Comparison of ENCODE assay signal across 26 cellular contexts in the genomic region with DNA sequence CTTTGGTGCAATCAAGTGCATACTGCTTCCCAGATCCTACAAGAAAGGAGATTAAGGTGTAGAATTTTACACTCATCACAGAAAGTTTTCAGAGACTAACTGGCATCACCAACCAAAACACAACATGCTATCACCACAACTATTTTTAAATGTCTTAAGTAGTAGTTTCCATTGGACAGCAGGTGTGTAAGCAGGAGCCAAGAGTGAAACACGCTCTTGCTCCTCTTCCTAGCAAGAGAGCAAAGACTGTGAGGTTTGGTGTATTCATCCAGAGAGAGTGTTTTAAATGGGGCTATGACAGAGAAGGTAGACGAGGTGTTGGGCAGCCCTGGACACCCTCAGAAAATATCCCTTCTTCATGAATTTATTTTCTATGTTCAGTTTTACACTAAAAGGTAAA. TPM values are rescaled to one million over a fixed set of nuclear protein-coding genes. Genes with fewer than 3 reads are reported as not detected.
DNase-seq lines count a peak whose midpoint lies in the region; ATAC-seq and TF ChIP-seq lines count a peak whose summit lies in the region.
"Had no signal": no experiment of that assay in that cellular context is flagged by ENCODE, and none has a peak within 500 bp of the region (broad histone marks: within the 10 kb centered on the region; RNA-seq: fewer than 3 reads in every experiment).

No MANE protein-coding gene starts in this region.

- H3K27me3 Mint-ChIP-seq in activated naive CD8-positive, alpha-beta T cell treated with anti-CD3 and anti-CD28 coated beads, Interleukin-2, amount 10 ng/mL, durations not matched to agents 7 days and 5 days: peaks cover 7% of the 10 kb centered on the region
- no peaks in the 10 kb centered on the region for H3K27me3 Mint-ChIP-seq in activated naive CD8-positive, alpha-beta T cell treated with anti-CD3 and anti-CD28 coated beads, Interleukin-2, amount 50 U/mL, for 24 hours
- H3K27me3 Mint-ChIP-seq in glutamatergic neuron (ENCODE audit: unreplicated experiment): peaks cover 11% of the 10 kb centered on the region
- H3K27me3 Mint-ChIP-seq in stimulated activated memory B cell treated with anti-CD40 and anti-IgM and Interleukin-4, amounts not matched to agents 10 μg/mL and 1 μg/mL and 100 μg/mL, for 72 hours: peaks cover 9% of the 10 kb centered on the region
- peaks cover 34% of the 10 kb centered on the region for H3K27me3 Mint-ChIP-seq in activated CD4-positive, alpha-beta T cell treated with anti-CD3 and anti-CD28 coated beads, Interleukin-2, amount 10 ng/mL, durations not matched to agents 7 days and 5 days

- no CpG with 5 or more reads among the region's 2 CpGs for WGBS in neuronal stem cell (ENCODE audit: extremely low coverage in 2 of 2, insufficient read length in 2 of 2, insufficient replicate concordance in 1 of 2), 2 donors

- H4K20me1 ChIP-seq in OCI-LY3 (ENCODE audit: insufficient read depth, low read length): no peaks in the 10 kb centered on the region

- H3K27me3 ChIP-seq in OCI-LY3 (ENCODE audit: low read depth, low read length) (peaks cover 65% of the 10 kb centered on the region), foreskin keratinocyte (no peaks in the 10 kb centered on the region), neuronal stem cell (ENCODE audit: control insufficient read depth in 3 of 3, insufficient read depth in 3 of 3, low read depth in 1 of 3, low read length in 3 of 3) (peaks cover 0 to 7% (median 3%) of the 10 kb centered on the region in 3 experiments)

- peak overlapping the region; percentile 42 for H3K4me2 ChIP-seq in OCI-LY3 (ENCODE audit: low read length)
- H3K4me2 ChIP-seq in neuronal stem cell (ENCODE audit: insufficient read depth, low read length, poor library complexity, severe bottlenecking): no peak overlapping the region

- no peaks in the 10 kb centered on the region for H3K79me2 ChIP-seq in OCI-LY3 (ENCODE audit: low read length)

- H3K9ac ChIP-seq in OCI-LY3 (ENCODE audit: low read length) (no peak overlapping the region), neuronal stem cell (ENCODE audit: low read depth, low read length, poor library complexity) (no peak overlapping the region)
- H3K9ac ChIP-seq: GM23248 had no signal

- no peaks in the 10 kb centered on the region for H3K36me3 ChIP-seq in OCI-LY3 (replicated peaks; ENCODE audit: low read depth, low read length)
- H3K36me3 ChIP-seq in neuronal stem cell (replicated peaks in 1 of 2; ENCODE audit: control insufficient read depth in 2 of 2, insufficient read depth in 2 of 2, low read length in 2 of 2): no peaks in the 10 kb centered on the region
- H3K36me3 ChIP-seq: HAP-1 had no signal

- H3K36me3 Mint-ChIP-seq in activated naive CD8-positive, alpha-beta T cell treated with anti-CD3 and anti-CD28 coated beads, Interleukin-2, amount 10 ng/mL, durations not matched to agents 7 days and 5 days: peaks cover 17% of the 10 kb centered on the region
- no peaks in the 10 kb centered on the region for H3K36me3 Mint-ChIP-seq in activated naive CD8-positive, alpha-beta T cell treated with anti-CD3 and anti-CD28 coated beads, Interleukin-2, amount 50 U/mL, for 24 hours (ENCODE audit: low read depth)
- peaks cover 9% of the 10 kb centered on the region for H3K36me3 Mint-ChIP-seq in glutamatergic neuron (ENCODE audit: unreplicated experiment)
- peaks cover 8% of the 10 kb centered on the region for H3K36me3 Mint-ChIP-seq in stimulated activated memory B cell treated with anti-CD40 and anti-IgM and Interleukin-4, amounts not matched to agents 10 μg/mL and 1 μg/mL and 100 μg/mL, for 72 hours
- peaks cover 6% of the 10 kb centered on the region for H3K36me3 Mint-ChIP-seq in activated CD4-positive, alpha-beta T cell treated with anti-CD3 and anti-CD28 coated beads, Interleukin-2, amount 10 ng/mL, durations not matched to agents 7 days and 5 days (ENCODE audit: low read depth)
- H3K36me3 Mint-ChIP-seq: IgD-negative memory B cell had no signal

- no peak for DNase-seq in activated naive CD8-positive, alpha-beta T cell treated with anti-CD3 and anti-CD28 coated beads, Interleukin-2, amount 10 ng/mL, durations not matched to agents 7 days and 5 days
- DNase-seq in activated naive CD8-positive, alpha-beta T cell treated with anti-CD3 and anti-CD28 coated beads, Interleukin-2, amount 50 U/mL, for 24 hours: no peak
- DNase-seq in glutamatergic neuron: no peak
- DNase-seq in activated CD4-positive, alpha-beta T cell treated with anti-CD3 and anti-CD28 coated beads, Interleukin-2, amount 10 ng/mL, durations not matched to agents 7 days and 5 days: no peak
- no peak for DNase-seq in foreskin keratinocyte
- no peak for DNase-seq in neuronal stem cell (ENCODE audit: low spot score)
- DNase-seq: 8988T, COR-L47, DMS79 treated with DMSO at 0.1 percent for 48 hours, GM23248, Karpas-422, NCI-H1694, NCI-H2081 treated with DMSO at 0.1 percent for 48 hours, NCI-H2171 treated with DMSO at 0.1 percent for 48 hours, NCI-H524 treated with DMSO at 0.1 percent for 48 hours, NCI-H82, PC-3, SHP77 treated with DMSO at 0.1 percent for 48 hours had no signal

- H3K4me3 Mint-ChIP-seq in activated naive CD8-positive, alpha-beta T cell treated with anti-CD3 and anti-CD28 coated beads, Interleukin-2, amount 10 ng/mL, durations not matched to agents 7 days and 5 days: no peak overlapping the region
- no peak overlapping the region for H3K4me3 Mint-ChIP-seq in activated naive CD8-positive, alpha-beta T cell treated with anti-CD3 and anti-CD28 coated beads, Interleukin-2, amount 50 U/mL, for 24 hours
- no peak overlapping the region for H3K4me3 Mint-ChIP-seq in glutamatergic neuron (ENCODE audit: unreplicated experiment)
- H3K4me3 Mint-ChIP-seq in stimulated activated memory B cell treated with anti-CD40 and anti-IgM and Interleukin-4, amounts not matched to agents 10 μg/mL and 1 μg/mL and 100 μg/mL, for 72 hours: no peak overlapping the region
- no peak overlapping the region for H3K4me3 Mint-ChIP-seq in activated CD4-positive, alpha-beta T cell treated with anti-CD3 and anti-CD28 coated beads, Interleukin-2, amount 10 ng/mL, durations not matched to agents 7 days and 5 days
- H3K4me3 Mint-ChIP-seq: CD14-positive monocyte had no signal

- CTCF ChIA-PET in activated CD4-positive, alpha-beta T cell treated with anti-CD3 and anti-CD28 coated beads, Interleukin-2, amount 10 ng/mL, durations not matched to agents 7 days and 5 days (lab: Charles Lee): no interaction called here

- no peak overlapping the region for H3K23ac ChIP-seq in neuronal stem cell (ENCODE audit: low read depth, low read length, poor library complexity)

- peaks cover 42% of the 10 kb centered on the region for H3K4me1 ChIP-seq in OCI-LY3 (ENCODE audit: low read length)
- H3K4me1 ChIP-seq in foreskin keratinocyte: no peaks in the 10 kb centered on the region
- no peaks in the 10 kb centered on the region for H3K4me1 ChIP-seq in neuronal stem cell (ENCODE audit: control insufficient read depth in 2 of 2, insufficient read depth in 1 of 2, low read depth in 1 of 2, low read length in 2 of 2)
- H3K4me1 ChIP-seq: HAP-1 had no signal

- TF ChIP-seq CTCF in OCI-LY3 (IDR thresholded peaks at IDR 0.05; ENCODE audit: low read depth, low read length) (no peak), glutamatergic neuron (IDR thresholded peaks at IDR 0.05; ENCODE audit: partially characterized antibody, unreplicated experiment) (no peak), foreskin keratinocyte (conservative IDR thresholded peaks at IDR 0.05) (no peak)

- no peaks in the 10 kb centered on the region for H3K9me3 Mint-ChIP-seq in activated naive CD8-positive, alpha-beta T cell treated with anti-CD3 and anti-CD28 coated beads, Interleukin-2, amount 10 ng/mL, durations not matched to agents 7 days and 5 days
- no peaks in the 10 kb centered on the region for H3K9me3 Mint-ChIP-seq in activated naive CD8-positive, alpha-beta T cell treated with anti-CD3 and anti-CD28 coated beads, Interleukin-2, amount 50 U/mL, for 24 hours
- H3K9me3 Mint-ChIP-seq in glutamatergic neuron (ENCODE audit: unreplicated experiment): peaks cover 8% of the 10 kb centered on the region
- H3K9me3 Mint-ChIP-seq in stimulated activated memory B cell treated with anti-CD40 and anti-IgM and Interleukin-4, amounts not matched to agents 10 μg/mL and 1 μg/mL and 100 μg/mL, for 72 hours: no peaks in the 10 kb centered on the region
- H3K9me3 Mint-ChIP-seq in activated CD4-positive, alpha-beta T cell treated with anti-CD3 and anti-CD28 coated beads, Interleukin-2, amount 10 ng/mL, durations not matched to agents 7 days and 5 days: no peaks in the 10 kb centered on the region

- no peak for ATAC-seq in activated naive CD8-positive, alpha-beta T cell treated with anti-CD3 and anti-CD28 coated beads, Interleukin-2, amount 10 ng/mL, durations not matched to agents 7 days and 5 days (ENCODE audit: low read depth)
- ATAC-seq in activated naive CD8-positive, alpha-beta T cell treated with anti-CD3 and anti-CD28 coated beads, Interleukin-2, amount 50 U/mL, for 24 hours: no peak
- ATAC-seq in stimulated activated memory B cell treated with anti-CD40 and anti-IgM and Interleukin-4, amounts not matched to agents 10 μg/mL and 1 μg/mL and 100 μg/mL, for 72 hours: peak; percentile 55
- ATAC-seq in foreskin keratinocyte: no peak
- ATAC-seq: PC-3 had no signal

- H3K4me3 ChIP-seq in OCI-LY3 (ENCODE audit: low read length) (no peak overlapping the region), neuronal stem cell (ENCODE audit: low read length in 2 of 2) (no peak overlapping the region)
- H3K4me3 ChIP-seq: GM23248, HAP-1, SK-N-MC had no signal

- no peak overlapping the region for H2BK15ac ChIP-seq in neuronal stem cell (ENCODE audit: low read length)

- peaks cover 11% of the 10 kb centered on the region for H3K4me1 Mint-ChIP-seq in activated naive CD8-positive, alpha-beta T cell treated with anti-CD3 and anti-CD28 coated beads, Interleukin-2, amount 10 ng/mL, durations not matched to agents 7 days and 5 days
- peaks cover 25% of the 10 kb centered on the region for H3K4me1 Mint-ChIP-seq in activated naive CD8-positive, alpha-beta T cell treated with anti-CD3 and anti-CD28 coated beads, Interleukin-2, amount 50 U/mL, for 24 hours
- H3K4me1 Mint-ChIP-seq in glutamatergic neuron (ENCODE audit: low read depth, unreplicated experiment): peaks cover 24% of the 10 kb centered on the region
- H3K4me1 Mint-ChIP-seq in stimulated activated memory B cell treated with anti-CD40 and anti-IgM and Interleukin-4, amounts not matched to agents 10 μg/mL and 1 μg/mL and 100 μg/mL, for 72 hours: peaks cover 53% of the 10 kb centered on the region
- H3K4me1 Mint-ChIP-seq in activated CD4-positive, alpha-beta T cell treated with anti-CD3 and anti-CD28 coated beads, Interleukin-2, amount 10 ng/mL, durations not matched to agents 7 days and 5 days: peaks cover 1% of the 10 kb centered on the region

- H2AFZ ChIP-seq in OCI-LY3 (ENCODE audit: low read depth, low read length) (no peak overlapping the region), neuronal stem cell (ENCODE audit: low read length) (no peak overlapping the region)
- H2AFZ ChIP-seq: GM23248 had no signal

- H3K27ac ChIP-seq in OCI-LY3 (ENCODE audit: low read length): peak overlapping the region; percentile 48; the same call in 1 of the 2 replicates
- no peak overlapping the region for H3K27ac ChIP-seq in foreskin keratinocyte
- H3K27ac ChIP-seq in neuronal stem cell (replicated peaks; ENCODE audit: low read length): no peak overlapping the region
- H3K27ac ChIP-seq: GM23248, SK-N-MC had no signal

- no peak overlapping the region for H2BK12ac ChIP-seq in neuronal stem cell (ENCODE audit: low read length)

- no peak overlapping the region for H4K8ac ChIP-seq in neuronal stem cell (ENCODE audit: low read depth, low read length)

- H2BK120ac ChIP-seq in neuronal stem cell (ENCODE audit: low read depth, low read length): no peak overlapping the region

- H4K91ac ChIP-seq in neuronal stem cell (ENCODE audit: low read depth, low read length, poor library complexity): no peak overlapping the region

- no peaks in the 10 kb centered on the region for H3K79me1 ChIP-seq in neuronal stem cell (ENCODE audit: low read depth, low read length)

- no peak overlapping the region for H3K4ac ChIP-seq in neuronal stem cell (ENCODE audit: low read length)

- POLR2A ChIA-PET in activated naive CD8-positive, alpha-beta T cell treated with anti-CD3 and anti-CD28 coated beads, Interleukin-2, amount 10 ng/mL, durations not matched to agents 7 days and 5 days (lab: Charles Lee): no interaction called here
- POLR2A ChIA-PET in activated CD4-positive, alpha-beta T cell treated with anti-CD3 and anti-CD28 coated beads, Interleukin-2, amount 10 ng/mL, durations not matched to agents 7 days and 5 days (lab: Charles Lee): no interaction called here

- H2BK5ac ChIP-seq in neuronal stem cell (ENCODE audit: low read length): no peak overlapping the region

- H3K14ac ChIP-seq in neuronal stem cell (ENCODE audit: low read length): no peak overlapping the region

- H3K18ac ChIP-seq in neuronal stem cell (ENCODE audit: low read length): no peak overlapping the region

- no peak overlapping the region for H2AK5ac ChIP-seq in neuronal stem cell (ENCODE audit: low read depth, low read length)

- no peaks in the 10 kb centered on the region for H3K9me3 ChIP-seq in OCI-LY3 (ENCODE audit: insufficient read depth, low read length)
- no peaks in the 10 kb centered on the region for H3K9me3 ChIP-seq in neuronal stem cell (replicated peaks in 1 of 2; ENCODE audit: control insufficient read depth in 2 of 2, insufficient read depth in 1 of 2, low read depth in 1 of 2, low read length in 2 of 2)
- H3K9me3 ChIP-seq: HAP-1 had no signal

- H3K27ac Mint-ChIP-seq in activated naive CD8-positive, alpha-beta T cell treated with anti-CD3 and anti-CD28 coated beads, Interleukin-2, amount 10 ng/mL, durations not matched to agents 7 days and 5 days: peak overlapping the region; percentile 12
- no peak overlapping the region for H3K27ac Mint-ChIP-seq in activated naive CD8-positive, alpha-beta T cell treated with anti-CD3 and anti-CD28 coated beads, Interleukin-2, amount 50 U/mL, for 24 hours
- peak overlapping the region; percentile 62 for H3K27ac Mint-ChIP-seq in glutamatergic neuron (ENCODE audit: unreplicated experiment)
- H3K27ac Mint-ChIP-seq in stimulated activated memory B cell treated with anti-CD40 and anti-IgM and Interleukin-4, amounts not matched to agents 10 μg/mL and 1 μg/mL and 100 μg/mL, for 72 hours: peak overlapping the region; percentile 51
- no peak overlapping the region for H3K27ac Mint-ChIP-seq in activated CD4-positive, alpha-beta T cell treated with anti-CD3 and anti-CD28 coated beads, Interleukin-2, amount 10 ng/mL, durations not matched to agents 7 days and 5 days

RNA-seq across cellular contexts. Expression of a gene that starts 12.5 kb away (rescaled TPM):
- not detected for total RNA-seq in activated naive CD8-positive, alpha-beta T cell treated with anti-CD3 and anti-CD28 coated beads, Interleukin-2, amount 10 ng/mL, durations not matched to agents 7 days and 5 days
- total RNA-seq in glutamatergic neuron (ENCODE audit: unreplicated experiment) (not detected), foreskin keratinocyte (not detected in 2 replicates)
- total RNA-seq in activated CD4-positive, alpha-beta T cell treated with anti-CD3 and anti-CD28 coated beads, Interleukin-2, amount 10 ng/mL, durations not matched to agents 7 days and 5 days: not detected
- not detected in 2 replicates for polyA plus RNA-seq in foreskin keratinocyte
- polyA plus RNA-seq in neuronal stem cell (2013, experiment 1 of 2): not detected
- polyA plus RNA-seq in neuronal stem cell (2013, experiment 2 of 2): not detected
- total RNA-seq: GM23248, M059J, PC-3, RPMI7951 had no signal
- polyA plus RNA-seq: GM23248 had no signal

RNA-seq across cellular contexts. Expression of a gene that starts 13.3 kb away (rescaled TPM):
- 10 to 100 TPM; 75.0 to 79.2 TPM for total RNA-seq in activated naive CD8-positive, alpha-beta T cell treated with anti-CD3 and anti-CD28 coated beads, Interleukin-2, amount 10 ng/mL, durations not matched to agents 7 days and 5 days
- not detected for total RNA-seq in glutamatergic neuron (ENCODE audit: unreplicated experiment)
- total RNA-seq in activated CD4-positive, alpha-beta T cell treated with anti-CD3 and anti-CD28 coated beads, Interleukin-2, amount 10 ng/mL, durations not matched to agents 7 days and 5 days: 10 to 100 TPM; 54.0 to 59.3 TPM
- total RNA-seq in foreskin keratinocyte: not detected in 2 replicates
- not detected in 2 replicates for polyA plus RNA-seq in foreskin keratinocyte
- not detected for polyA plus RNA-seq in neuronal stem cell (2013, experiment 1 of 2)
- not detected for polyA plus RNA-seq in neuronal stem cell (2013, experiment 2 of 2)
- total RNA-seq: GM23248, PC-3 had no signal
- polyA plus RNA-seq: GM23248 had no signal

RNA-seq across cellular contexts. Expression of a gene that starts 38.5 kb away (rescaled TPM):
- total RNA-seq in activated naive CD8-positive, alpha-beta T cell treated with anti-CD3 and anti-CD28 coated beads, Interleukin-2, amount 10 ng/mL, durations not matched to agents 7 days and 5 days: not detected
- total RNA-seq in glutamatergic neuron (ENCODE audit: unreplicated experiment): not detected
- total RNA-seq in activated CD4-positive, alpha-beta T cell treated with anti-CD3 and anti-CD28 coated beads, Interleukin-2, amount 10 ng/mL, durations not matched to agents 7 days and 5 days: not detected
- not detected in 2 replicates for total RNA-seq in foreskin keratinocyte
- not detected in 2 replicates for polyA plus RNA-seq in foreskin keratinocyte
- not detected for polyA plus RNA-seq in neuronal stem cell (2013, experiment 1 of 2)
- polyA plus RNA-seq in neuronal stem cell (2013, experiment 2 of 2): not detected
- total RNA-seq: GM23248, M059J, PC-3, RPMI7951 had no signal
- polyA plus RNA-seq: GM23248 had no signal

Comparison
In these comparisons a context has a peak if more than half of its experiments do, and no peak if none do; other contexts are left out.
1. H3K27ac Mint-ChIP-seq: peak in activated naive CD8-positive, alpha-beta T cell treated with anti-CD3 and anti-CD28 coated beads, Interleukin-2, amount 10 ng/mL, durations not matched to agents 7 days and 5 days (single experiment), glutamatergic neuron (single experiment) and stimulated activated memory B cell treated with anti-CD40 and anti-IgM and Interleukin-4, amounts not matched to agents 10 μg/mL and 1 μg/mL and 100 μg/mL, for 72 hours (single experiment); none in activated naive CD8-positive, alpha-beta T cell treated with anti-CD3 and anti-CD28 coated beads, Interleukin-2, amount 50 U/mL, for 24 hours (single experiment) and activated CD4-positive, alpha-beta T cell treated with anti-CD3 and anti-CD28 coated beads, Interleukin-2, amount 10 ng/mL, durations not matched to agents 7 days and 5 days (single experiment).
2. RNA of a gene that starts 13.3 kb away (total RNA-seq): 75.0 to 79.2 TPM in activated naive CD8-positive, alpha-beta T cell treated with anti-CD3 and anti-CD28 coated beads, Interleukin-2, amount 10 ng/mL, durations not matched to agents 7 days and 5 days and 54.0 to 59.3 TPM in activated CD4-positive, alpha-beta T cell treated with anti-CD3 and anti-CD28 coated beads, Interleukin-2, amount 10 ng/mL, durations not matched to agents 7 days and 5 days; not detected in glutamatergic neuron (single experiment) and not detected in foreskin keratinocyte; every median in the first group is over 10 times any median in the second.